Comparison of ENCODE assay signal across 8 cellular contexts in the genomic region with DNA sequence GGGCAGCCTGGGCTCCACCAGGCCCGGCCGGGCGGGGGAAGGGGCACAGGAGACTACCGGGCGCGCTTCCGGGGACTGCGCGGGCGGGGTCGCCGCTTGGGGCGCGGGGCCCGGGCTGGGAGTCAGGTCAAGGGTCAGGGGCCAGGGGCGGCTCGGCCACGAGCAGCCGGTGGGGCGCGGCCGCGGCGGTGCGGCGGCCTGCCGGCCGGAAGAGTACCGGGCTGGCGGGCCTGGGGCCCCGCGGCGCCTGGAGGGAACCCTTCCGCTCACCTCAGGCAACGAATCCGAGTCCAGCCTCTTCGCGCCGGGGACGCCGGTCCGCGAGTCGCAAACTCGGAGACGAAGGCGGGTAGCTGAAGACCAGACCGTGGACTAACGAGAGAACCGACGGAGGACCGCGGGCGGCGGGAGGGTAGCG. TPM values are rescaled to one million over a fixed set of nuclear protein-coding genes. Genes with fewer than 3 reads are reported as not detected.
A peak's percentile ranks its signal among the peaks of the same experiment; 100 is the strongest.
DNase-seq lines count a peak whose midpoint lies in the region; ATAC-seq and TF ChIP-seq lines count a peak whose summit lies in the region.

No MANE protein-coding gene starts in this region.

- no peaks in the 10 kb centered on the region for H3K27me3 Mint-ChIP-seq in Caco-2 (ENCODE audit: insufficient read depth, unreplicated experiment)
- H3K27me3 Mint-ChIP-seq in activated T-cell treated with anti-CD3 and anti-CD28 coated beads, Interleukin-2, amount 50 U/mL, for 72 hours (ENCODE audit: low read depth), result no peaks in the 10 kb centered on the region

- H3K36me3 Mint-ChIP-seq in Caco-2 (ENCODE audit: insufficient read depth, unreplicated experiment), result peaks cover 28% of the 10 kb centered on the region
- peaks cover 7 to 14% of the 10 kb centered on the region in 2 donors for H3K36me3 Mint-ChIP-seq in activated T-cell treated with anti-CD3 and anti-CD28 coated beads, Interleukin-2, amount 50 U/mL, for 72 hours (ENCODE audit: insufficient read depth in 2 of 2)

- peak overlapping the region; percentile 94 for H3K27ac Mint-ChIP-seq in Caco-2 (ENCODE audit: unreplicated experiment)
- peak overlapping the region; percentile 70 for H3K27ac Mint-ChIP-seq in activated T-cell treated with anti-CD3 and anti-CD28 coated beads, Interleukin-2, amount 50 U/mL, for 72 hours

- DNase-seq in Caco-2, result peak; percentile 74 to 84
- no peak for DNase-seq in Jurkat, Clone E6-1 (ENCODE audit: low read depth, low spot score)
- DNase-seq in activated T-cell treated with anti-CD3 and anti-CD28 coated beads, Interleukin-2, amount 50 U/mL, for 72 hours, result peak; percentile 71 to 74
- no peak for DNase-seq in fibroblast of villous mesenchyme (ENCODE audit: low read depth)
- DNase-seq in occipital lobe (lab: John Stamatoyannopoulos, UW), result peak; percentile 37
- DNase-seq in aorta, result peak; percentile 78 to 85
- no peak for DNase-seq in SK-N-DZ (ENCODE audit: low spot score)

- H3K9me3 ChIP-seq in Caco-2 (no peaks in the 10 kb centered on the region), aorta (ENCODE audit: control insufficient read depth, low read length) (no peaks in the 10 kb centered on the region)

- peaks cover 20% of the 10 kb centered on the region for H3K4me1 ChIP-seq in Caco-2
- peaks cover 0 to 12% of the 10 kb centered on the region in 2 donors for H3K4me1 ChIP-seq in aorta (ENCODE audit: control insufficient read depth in 1 of 2, insufficient read depth in 2 of 2, low read length in 2 of 2)

- peak overlapping the region; percentile 87 to 97 for H3K27ac ChIP-seq in aorta (ENCODE audit: low read depth in 1 of 2, low read length in 2 of 2)

- peak overlapping the region; percentile 88 for H3K4me3 Mint-ChIP-seq in Caco-2 (ENCODE audit: unreplicated experiment)
- H3K4me3 Mint-ChIP-seq in activated T-cell treated with anti-CD3 and anti-CD28 coated beads, Interleukin-2, amount 50 U/mL, for 72 hours, result peak overlapping the region; percentile 90 to 98

- peak; percentile 21 for ATAC-seq in GM21529 (IDR thresholded peaks at IDR 0.05; ENCODE audit: unreplicated experiment)
- peak; percentile 33 to 34 for ATAC-seq in activated T-cell treated with anti-CD3 and anti-CD28 coated beads, Interleukin-2, amount 50 U/mL, for 72 hours (replicated peaks in 1 of 2)
- ATAC-seq in aorta (ENCODE audit: low FRiP score), result peak; percentile 44

- CTCF ChIA-PET in Caco-2 (lab: Charles Lee), result interaction anchor here (0.6 to 2.4 kb wide), 6 partner anchors 43 to 293 kb away, joined by 3 to 16 read pairs (median 4); a partner anchor contains a TSS

- no TSS peak for BruUV-seq in Caco-2 (replicated peaks; lab: Mats Ljungman, UMichigan)

- H3K4me1 Mint-ChIP-seq in Caco-2 (ENCODE audit: low read depth, unreplicated experiment), result peaks cover 23% of the 10 kb centered on the region
- peaks cover 79% of the 10 kb centered on the region for H3K4me1 Mint-ChIP-seq in activated T-cell treated with anti-CD3 and anti-CD28 coated beads, Interleukin-2, amount 50 U/mL, for 72 hours (ENCODE audit: low read depth)

- no peaks in the 10 kb centered on the region for H3K9me3 Mint-ChIP-seq in Caco-2 (ENCODE audit: unreplicated experiment)
- H3K9me3 Mint-ChIP-seq in activated T-cell treated with anti-CD3 and anti-CD28 coated beads, Interleukin-2, amount 50 U/mL, for 72 hours, result no peaks in the 10 kb centered on the region

- H3K4me3 ChIP-seq in Caco-2 (ENCODE audit: low read depth, low read length), result peak overlapping the region; percentile 92
- peak overlapping the region; percentile 96 for H3K4me3 ChIP-seq in Jurkat, Clone E6-1 (ENCODE audit: low read length)
- H3K4me3 ChIP-seq in fibroblast of villous mesenchyme (ENCODE audit: low read depth, low read length), result peak overlapping the region; percentile 72
- H3K4me3 ChIP-seq in aorta (ENCODE audit: low read length in 2 of 2), result peak overlapping the region; percentile 68 to 97

- WGBS in aorta, 2 donors, result 0 to 1% methylated on average over 30 to 56 of the region's 56 CpGs

- H3K36me3 ChIP-seq in Caco-2 (ENCODE audit: control insufficient read depth, insufficient read depth, low read length) (no peaks in the 10 kb centered on the region; the same call in 1 of the 2 replicates), aorta (ENCODE audit: control insufficient read depth in 1 of 2, insufficient read depth in 2 of 2, low read length in 1 of 2) (peaks cover 0 to 2% of the 10 kb centered on the region in 2 donors)

- H3K27me3 ChIP-seq in Caco-2 (replicated peaks; ENCODE audit: control insufficient read depth, insufficient read depth, low read length) (no peaks in the 10 kb centered on the region), aorta (ENCODE audit: control insufficient read depth in 1 of 2, insufficient read depth in 2 of 2, low read length in 1 of 2) (no peaks in the 10 kb centered on the region)

- no peak for TF ChIP-seq CTCF in Caco-2 (IDR thresholded peaks at IDR 0.05; ENCODE audit: insufficient read depth in 1 of 2, low read depth in 1 of 2, low read length in 1 of 2, severe bottlenecking in 1 of 2, unreplicated experiment in 1 of 2)
- TF ChIP-seq CTCF in fibroblast of villous mesenchyme (IDR thresholded peaks at IDR 0.05; ENCODE audit: insufficient read depth, low read depth, low read length), result no peak

- intact Hi-C loops in Caco-2 (cut with micrococcal nuclease; ENCODE audit: unreplicated experiment) (no loop called here), aorta (cut with DNase I) (loop anchor here in 1 of 2 donors (5.0 kb wide), 3 partner anchors 54 to 319 kb away; a partner anchor contains a TSS)

- POLR2A ChIA-PET in Caco-2 (lab: Charles Lee), result interaction anchor here (0.6 to 2.7 kb wide), 14 partner anchors 11 to 318 kb away, joined by 3 to 34 read pairs (median 4); a partner anchor contains a TSS

RNA-seq across cellular contexts. Expression of a gene that starts 0.2 kb away (rescaled TPM):
- 338 and 348 TPM in 2 replicates for total RNA-seq in Caco-2 (2022)
- polyA plus RNA-seq in Jurkat, Clone E6-1 (2012; ENCODE audit: insufficient read depth, insufficient read length), result 624 TPM
- total RNA-seq in activated T-cell treated with anti-CD3 and anti-CD28 coated beads, Interleukin-2, amount 50 U/mL, for 72 hours, result 100 to 1,000 TPM; 458 to 468 TPM
- total RNA-seq in fibroblast of villous mesenchyme, result 626 and 717 TPM in 2 replicates
- total RNA-seq in occipital lobe, result 146 TPM
- 100 to 1,000 TPM; 465 to 552 TPM for total RNA-seq in aorta
- polyA plus RNA-seq in aorta, result 100 to 1,000 TPM; 367 to 580 TPM
- 289 and 303 TPM in 2 replicates for polyA plus RNA-seq in SK-N-DZ (2014; cell fraction: cytosol; rRNA removed)
- polyA plus RNA-seq in SK-N-DZ (2014; cell fraction: nucleus; rRNA removed), result 135 and 139 TPM in 2 replicates

RNA-seq across cellular contexts. Expression of a gene that starts 0.7 kb away (rescaled TPM):
- 14.2 and 15.5 TPM in 2 replicates for total RNA-seq in Caco-2 (2022)
- polyA plus RNA-seq in Jurkat, Clone E6-1 (2012; ENCODE audit: insufficient read depth, insufficient read length), result 10.1 TPM
- 10 to 100 TPM; 22.0 to 23.4 TPM for total RNA-seq in activated T-cell treated with anti-CD3 and anti-CD28 coated beads, Interleukin-2, amount 50 U/mL, for 72 hours
- total RNA-seq in fibroblast of villous mesenchyme, result 22.2 and 27.2 TPM in 2 replicates
- total RNA-seq in occipital lobe, result 10.1 TPM
- 10 to 100 TPM; 23.8 to 27.2 TPM for total RNA-seq in aorta
- polyA plus RNA-seq in aorta, result 10 to 100 TPM; 24.8 to 27.3 TPM
- polyA plus RNA-seq in SK-N-DZ (2014; cell fraction: cytosol; rRNA removed), result 13.0 and 15.2 TPM in 2 replicates
- 1.9 and 5.5 TPM in 2 replicates for polyA plus RNA-seq in SK-N-DZ (2014; cell fraction: nucleus; rRNA removed)

RNA-seq across cellular contexts. Expression of a gene that starts 10.7 kb away (rescaled TPM):
- total RNA-seq in Caco-2 (2022) (1.6 and 2.5 TPM in 2 replicates), fibroblast of villous mesenchyme (1.3 and 1.7 TPM in 2 replicates), occipital lobe (0.62 TPM), aorta (10 to 100 TPM in 1 of 2 donors, 1 to 10 TPM in 1; 3.6 to 11.3 TPM)
- 3.6 TPM for polyA plus RNA-seq in Jurkat, Clone E6-1 (2012; ENCODE audit: insufficient read depth, insufficient read length)
- total RNA-seq in activated T-cell treated with anti-CD3 and anti-CD28 coated beads, Interleukin-2, amount 50 U/mL, for 72 hours, result 1 to 10 TPM; 7.4 to 7.5 TPM
- polyA plus RNA-seq in aorta, result 10 to 100 TPM; 12.6 to 70.8 TPM
- 25.3 and 29.1 TPM in 2 replicates for polyA plus RNA-seq in SK-N-DZ (2014; cell fraction: cytosol; rRNA removed)
- 46.0 and 58.1 TPM in 2 replicates for polyA plus RNA-seq in SK-N-DZ (2014; cell fraction: nucleus; rRNA removed)

RNA-seq across cellular contexts. Expression of a gene that starts 17.6 kb away (rescaled TPM):
- total RNA-seq in Caco-2 (2022) (6.1 and 7.8 TPM in 2 replicates), fibroblast of villous mesenchyme (3.9 and 4.7 TPM in 2 replicates), occipital lobe (12.3 TPM), aorta (10 to 100 TPM; 10.7 to 25.6 TPM)
- 29.1 TPM for polyA plus RNA-seq in Jurkat, Clone E6-1 (2012; ENCODE audit: insufficient read depth, insufficient read length)
- total RNA-seq in activated T-cell treated with anti-CD3 and anti-CD28 coated beads, Interleukin-2, amount 50 U/mL, for 72 hours, result 10 to 100 TPM; 15.3 to 18.4 TPM
- 10 to 100 TPM in 1 of 2 donors, 1 to 10 TPM in 1; 5.5 to 23.4 TPM for polyA plus RNA-seq in aorta
- 6.7 and 8.0 TPM in 2 replicates for polyA plus RNA-seq in SK-N-DZ (2014; cell fraction: cytosol; rRNA removed)
- 41.9 and 49.9 TPM in 2 replicates for polyA plus RNA-seq in SK-N-DZ (2014; cell fraction: nucleus; rRNA removed)

RNA-seq across cellular contexts. Expression of a gene that starts 53.4 kb away (rescaled TPM):
- total RNA-seq in Caco-2 (2022) (197 and 201 TPM in 2 replicates), fibroblast of villous mesenchyme (198 and 272 TPM in 2 replicates), occipital lobe (57.6 TPM), aorta (100 to 1,000 TPM; 174 to 209 TPM)
- 208 TPM for polyA plus RNA-seq in Jurkat, Clone E6-1 (2012; ENCODE audit: insufficient read depth, insufficient read length)
- total RNA-seq in activated T-cell treated with anti-CD3 and anti-CD28 coated beads, Interleukin-2, amount 50 U/mL, for 72 hours, result 100 to 1,000 TPM; 112 to 124 TPM
- polyA plus RNA-seq in aorta, result 100 to 1,000 TPM; 316 to 484 TPM
- 103 and 122 TPM in 2 replicates for polyA plus RNA-seq in SK-N-DZ (2014; cell fraction: cytosol; rRNA removed)
- polyA plus RNA-seq in SK-N-DZ (2014; cell fraction: nucleus; rRNA removed), result 56.1 and 66.9 TPM in 2 replicates

Comparison
In these comparisons a context has a peak if more than half of its experiments do, and no peak if none do; other contexts are left out.
1. DNase-seq: peak in Caco-2 (2 of 2), activated T-cell treated with anti-CD3 and anti-CD28 coated beads, Interleukin-2, amount 50 U/mL, for 72 hours (2 of 2), occipital lobe (single experiment) and aorta (2 of 2); none in Jurkat, Clone E6-1 (single experiment), fibroblast of villous mesenchyme (single experiment) and SK-N-DZ (single experiment).
2. Peak in every context shown above with its lines, with median percentiles within 50 percentile points of each other: H3K4me3 ChIP-seq and ATAC-seq.